Comparison of ENCODE assay signal across 8 cellular contexts in the genomic region with DNA sequence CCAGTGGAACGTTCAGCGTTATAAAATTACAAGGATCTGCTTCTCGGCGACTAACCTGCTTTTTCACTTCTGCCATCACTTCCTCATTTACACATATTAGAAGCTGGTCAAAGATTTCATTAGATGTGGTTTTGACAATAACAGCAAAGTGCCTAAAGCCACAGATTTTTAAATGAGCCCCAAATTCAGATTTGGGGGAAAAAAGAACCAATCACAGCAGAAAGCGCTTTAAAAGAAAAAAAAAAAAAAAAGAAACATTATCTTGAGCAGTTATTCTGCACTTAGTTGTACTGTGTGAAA.
DNase-seq lines count a peak whose midpoint lies in the region; ATAC-seq, FAIRE-seq and TF ChIP-seq lines count a peak whose summit lies in the region.

No MANE protein-coding gene starts in this region.

- H3K9ac ChIP-seq in ES-I3 (ENCODE audit: low read depth, low read length) = peak overlapping the region; percentile 31; the same call in 1 of the 2 replicates
- peak overlapping the region; percentile 80 for H3K9ac ChIP-seq in GM23248
- no peak overlapping the region for H3K9ac ChIP-seq in PC-3 (ENCODE audit: low read length)

- peak overlapping the region; percentile 77 for H3K27ac Mint-ChIP-seq in mesothelial cell of epicardium

- H3K79me2 ChIP-seq in GM23248 (ENCODE audit: insufficient read depth) (peaks cover 98% of the 10 kb centered on the region), PC-3 (ENCODE audit: low read length) (no peaks in the 10 kb centered on the region)

- intact Hi-C loops in adrenal gland (cut with DNase I) = no loop called here
- intact Hi-C loops in PC-3 (cut with micrococcal nuclease) = no loop called here

- H3K4me1 ChIP-seq in ES-I3 (ENCODE audit: insufficient read depth, low read length) (peaks cover 75% of the 10 kb centered on the region), GM23248 (ENCODE audit: insufficient read depth) (peaks cover 46% of the 10 kb centered on the region), adrenal gland (replicated peaks in 1 of 2) (peaks cover 0 to 11% of the 10 kb centered on the region in 2 donors), PC-3 (ENCODE audit: insufficient read depth, low read length) (no peaks in the 10 kb centered on the region), small intestine (ENCODE audit: control insufficient read depth in 2 of 2, insufficient read depth in 1 of 2, low read depth in 1 of 2, low read length in 1 of 2) (no peaks in the 10 kb centered on the region)

- H3K4me3 ChIP-seq in GM23248 (peak overlapping the region; percentile 79), adrenal gland (no peak overlapping the region), PC-3 (ENCODE audit: low read length) (no peak overlapping the region), small intestine (ENCODE audit: low read depth in 1 of 2, low read length in 2 of 2) (no peak overlapping the region)

- H3K36me3 ChIP-seq in ES-I3 (ENCODE audit: insufficient read depth, low read length) = no peaks in the 10 kb centered on the region
- no peaks in the 10 kb centered on the region for H3K36me3 ChIP-seq in GM23248 (ENCODE audit: low read depth)
- no peaks in the 10 kb centered on the region for H3K36me3 ChIP-seq in adrenal gland (replicated peaks in 1 of 2)
- H3K36me3 ChIP-seq in PC-3 (ENCODE audit: low read depth, low read length) = no peaks in the 10 kb centered on the region
- no peaks in the 10 kb centered on the region for H3K36me3 ChIP-seq in small intestine (ENCODE audit: control insufficient read depth in 2 of 2, insufficient read depth in 2 of 2, low read length in 2 of 2)

- H3K9me3 ChIP-seq in ES-I3 (ENCODE audit: control insufficient read depth, insufficient read depth, low read length) = no peaks in the 10 kb centered on the region
- H3K9me3 ChIP-seq in GM23248 (ENCODE audit: low read depth) = no peaks in the 10 kb centered on the region
- no peaks in the 10 kb centered on the region for H3K9me3 ChIP-seq in adrenal gland (replicated peaks in 1 of 3)
- H3K9me3 ChIP-seq in PC-3 (ENCODE audit: low read length) = no peaks in the 10 kb centered on the region
- H3K9me3 ChIP-seq in small intestine (ENCODE audit: control insufficient read depth, low read depth) = no peaks in the 10 kb centered on the region

- H3K27ac ChIP-seq in GM23248 (peak overlapping the region; percentile 59), adrenal gland (peak overlapping the region in 1 of 5 donors; percentile 27), PC-3 (ENCODE audit: low read length) (no peak overlapping the region), small intestine (ENCODE audit: low read depth in 1 of 2, low read length in 1 of 2) (peak overlapping the region in 1 of 2 donors; percentile 77)

- no peak for DNase-seq in GM23248
- DNase-seq in SIG-M5 treated with dmso at 0.1 percent for 504 hours (lab: John Stamatoyannopoulos, UW; ENCODE audit: unreplicated experiment) = peak; percentile 3
- DNase-seq in mesothelial cell of epicardium (ENCODE audit: low spot score in 2 of 2, unreplicated experiment in 2 of 2) = no peak
- no peak for DNase-seq in adrenal gland
- no peak for DNase-seq in PC-3
- DNase-seq in small intestine = no peak
- DNase-seq in stimulated activated CD8-positive, alpha-beta memory T cell treated with anti-CD3 and anti-CD28 coated beads, Interleukin-4, amount 100 ng/mL, for 48 hours = no peak

- H3K9me2 ChIP-seq in GM23248 (ENCODE audit: insufficient read depth) (no peaks in the 10 kb centered on the region), PC-3 (replicated peaks; ENCODE audit: low read length) (no peaks in the 10 kb centered on the region)

- no peaks in the 10 kb centered on the region for H3K36me3 Mint-ChIP-seq in mesothelial cell of epicardium

- CTCF ChIA-PET in PC-3 (lab: Charles Lee) = interaction anchor here (0.7 kb wide), 1 partner anchor 424 kb away, joined by 5 read pairs; no protein-coding TSS in a partner anchor

- no peaks in the 10 kb centered on the region for H3K9me3 Mint-ChIP-seq in mesothelial cell of epicardium

- POLR2A ChIA-PET in PC-3 (lab: Charles Lee; ENCODE audit: unreplicated experiment) = no interaction called here

- 3 to 5% methylated on average over 5 of the region's 5 CpGs for whole genome bisulfite sequencing in GM23248 (ENCODE audit: low coverage in 1 of 2, low lambda C conversion rate in 2 of 2, missing lambda C conversion rate in 2 of 2), 2 experiments
- 64 to 75% (median 68%) methylated on average over 5 of the region's 5 CpGs for WGBS in adrenal gland, 4 donors
- 34 to 44% (median 42%) methylated on average over 5 of the region's 5 CpGs for WGBS in small intestine, 3 donors

- BruUV-seq in PC-3 (replicated peaks; lab: Mats Ljungman, UMichigan) = no TSS peak

- peaks cover 14% of the 10 kb centered on the region for H3F3A ChIP-seq in GM23248 (ENCODE audit: insufficient read depth)
- no peaks in the 10 kb centered on the region for H3F3A ChIP-seq in PC-3 (ENCODE audit: low read length, unreplicated experiment)

- H3K4me3 Mint-ChIP-seq in mesothelial cell of epicardium = peak overlapping the region; percentile 14

- H3K27me3 ChIP-seq in GM23248 (replicated peaks; ENCODE audit: insufficient read depth) = no peaks in the 10 kb centered on the region
- no peaks in the 10 kb centered on the region for H3K27me3 ChIP-seq in adrenal gland
- H3K27me3 ChIP-seq in PC-3 (ENCODE audit: low read length) = no peaks in the 10 kb centered on the region
- H3K27me3 ChIP-seq in small intestine (ENCODE audit: control insufficient read depth in 2 of 2, insufficient read depth in 2 of 2, low read length in 2 of 2) = no peaks in the 10 kb centered on the region

- TF ChIP-seq POLR2A in adrenal gland (IDR thresholded peaks at IDR 0.05) = no peak

- no peak for TF ChIP-seq CTCF in mesothelial cell of epicardium (IDR thresholded peaks at IDR 0.05; ENCODE audit: unreplicated experiment)
- TF ChIP-seq CTCF in adrenal gland (IDR thresholded peaks at IDR 0.05) = no peak
- TF ChIP-seq CTCF in PC-3 (conservative IDR thresholded peaks at IDR 0.05; ENCODE audit: low read depth, low read length) = no peak

- H2AFZ ChIP-seq in GM23248 (peak overlapping the region; percentile 78), PC-3 (ENCODE audit: low read length) (no peak overlapping the region)

- peak overlapping the region; percentile 97 for H3K4me2 ChIP-seq in GM23248 (ENCODE audit: unreplicated experiment)
- H3K4me2 ChIP-seq in PC-3 (ENCODE audit: low read length) = no peak overlapping the region

- H3K27me3 Mint-ChIP-seq in mesothelial cell of epicardium (ENCODE audit: low read depth) = no peaks in the 10 kb centered on the region

- H4K20me1 ChIP-seq in GM23248 (ENCODE audit: insufficient read depth) (no peaks in the 10 kb centered on the region), PC-3 (ENCODE audit: low read length) (no peaks in the 10 kb centered on the region)

- H3K4me1 Mint-ChIP-seq in mesothelial cell of epicardium = peaks cover 72% of the 10 kb centered on the region

- no peak for FAIRE-seq in small intestine (lab: Jason Lieb, UNC)

- ATAC-seq in PC-3 = no peak

- in situ Hi-C loops in GM23248 (cut with MboI) = loop anchor here (25.0 kb wide), 1 partner anchor 1142 kb away; no protein-coding TSS in a partner anchor
